Comparison of ENCODE assay signal across 20 cellular contexts in the genomic region with DNA sequence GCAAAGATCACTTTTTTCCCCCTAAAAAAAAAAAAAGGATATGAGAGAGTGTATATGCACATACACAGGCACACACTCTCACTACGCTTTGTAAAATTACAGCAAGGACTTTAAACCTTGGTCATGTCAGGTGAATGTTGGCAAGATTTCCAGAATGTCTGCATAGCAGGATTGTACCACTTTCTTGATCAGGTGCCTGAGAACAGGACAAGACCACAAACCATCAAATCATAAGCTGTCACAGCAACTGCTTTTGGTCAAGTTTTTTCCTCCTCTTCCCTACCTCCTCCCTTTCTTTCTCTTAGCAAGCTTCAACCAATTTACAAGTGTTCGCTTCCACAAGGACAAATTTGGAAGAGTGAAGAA. TPM values are rescaled to one million over a fixed set of nuclear protein-coding genes. Genes with fewer than 3 reads are reported as not detected.
"Had no signal": no experiment of that assay in that cellular context is flagged by ENCODE, and none has a peak within 500 bp of the region (broad histone marks: within the 10 kb centered on the region; RNA-seq: fewer than 3 reads in every experiment).

No MANE protein-coding gene starts in this region.

- H3K27me3 ChIP-seq: adrenal gland, tibial nerve, vagina had no signal

- H3K36me3 ChIP-seq: adrenal gland, lower lobe of right lung, tibial nerve, vagina had no signal

- DNase-seq: activated CD4-positive, CD25-positive, alpha-beta regulatory T cell treated with anti-CD3 and anti-CD28 coated beads, Interleukin-2, amount 50 U/mL, for 72 hours; activated gamma-delta T cell; adrenal gland; dermis blood vessel endothelial cell; effector memory CD4-positive, alpha-beta T cell; lower lobe of right lung; nucleus accumbens; posterior cingulate gyrus; retina; stimulated activated CD4-positive, alpha-beta T cell treated with anti-CD3 and anti-CD28 coated beads, Interleukin-15, amount 100 ng/mL, for 24 hours; stimulated activated CD4-positive, alpha-beta T cell treated with anti-CD3 and anti-CD28 coated beads, Interleukin-2, amount 100 ng/mL, for 48 hours; SW 1271; T-helper 2 cell had no signal

- H3K9me3 ChIP-seq: adrenal gland, lower lobe of right lung, tibial nerve, vagina had no signal

- H3K27ac ChIP-seq: adrenal gland, lower lobe of right lung, skin epidermis, tibial nerve, vagina, VCaP had no signal

- ATAC-seq: activated naive CD4-positive, alpha-beta T cell treated with anti-CD3 and anti-CD28 coated beads, Interleukin-2, amount 50 U/mL, for 72 hours; lower lobe of right lung had no signal

- H3K4me3 ChIP-seq: adrenal gland, lower lobe of right lung, skin epidermis, tibial nerve, vagina had no signal

- H3K4me1 ChIP-seq: vagina had no signal

RNA-seq across cellular contexts. Expression of gene PPARGC1A, which starts 15.3 kb away (rescaled TPM):
- total RNA-seq: activated CD8-positive, alpha-beta memory T cell treated with anti-CD3 and anti-CD28 coated beads for 36 hours; activated naive CD4-positive, alpha-beta T cell treated with anti-CD3 and anti-CD28 coated beads, Interleukin-2, amount 50 U/mL, for 72 hours; endothelial cell of umbilical vein had no signal
- polyA plus RNA-seq: endothelial cell of umbilical vein had no signal
